Comparison of ENCODE assay signal across 1 cellular context in the genomic region with DNA sequence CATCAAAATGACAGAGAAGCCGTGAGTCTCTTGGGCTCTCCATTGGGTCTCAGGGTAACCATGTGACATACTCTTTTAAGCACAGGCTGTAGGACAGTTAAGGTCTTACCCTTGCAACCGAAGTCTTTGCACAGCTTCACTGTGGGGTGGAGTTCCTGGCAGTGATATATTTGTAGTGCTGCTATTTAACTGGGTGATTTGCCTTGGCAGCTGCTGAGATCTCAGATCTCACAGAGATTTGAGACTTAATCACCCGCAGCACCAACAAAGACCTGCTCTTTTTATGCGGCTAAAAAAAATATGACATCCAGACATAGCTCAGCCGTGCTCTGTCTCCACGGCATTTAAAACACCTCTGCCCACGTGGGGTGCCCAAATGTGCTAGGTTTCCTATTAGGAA.
TF ChIP-seq lines count a peak whose summit lies in the region.

No MANE protein-coding gene starts in this region.

TF ChIP-seq in SK-N-SH treated with all-trans-retinoic acid at 6 μM for 48 hours, 23 proteins besides CTCF, POLR2A, EP300 and RAD21 (continued from another document):
- TF ChIP-seq, protein P1, sequence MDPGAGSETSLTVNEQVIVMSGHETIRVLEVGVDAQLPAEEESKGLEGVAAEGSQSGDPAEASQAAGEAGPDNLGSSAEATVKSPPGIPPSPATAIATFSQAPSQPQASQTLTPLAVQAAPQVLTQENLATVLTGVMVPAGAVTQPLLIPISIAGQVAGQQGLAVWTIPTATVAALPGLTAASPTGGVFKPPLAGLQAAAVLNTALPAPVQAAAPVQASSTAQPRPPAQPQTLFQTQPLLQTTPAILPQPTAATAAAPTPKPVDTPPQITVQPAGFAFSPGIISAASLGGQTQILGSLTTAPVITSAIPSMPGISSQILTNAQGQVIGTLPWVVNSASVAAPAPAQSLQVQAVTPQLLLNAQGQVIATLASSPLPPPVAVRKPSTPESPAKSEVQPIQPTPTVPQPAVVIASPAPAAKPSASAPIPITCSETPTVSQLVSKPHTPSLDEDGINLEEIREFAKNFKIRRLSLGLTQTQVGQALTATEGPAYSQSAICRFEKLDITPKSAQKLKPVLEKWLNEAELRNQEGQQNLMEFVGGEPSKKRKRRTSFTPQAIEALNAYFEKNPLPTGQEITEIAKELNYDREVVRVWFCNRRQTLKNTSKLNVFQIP (CRISPR knock-in tag; IDR thresholded peaks at IDR 0.05; ENCODE audit: borderline replicate concordance, low read depth) = no peak
- TF ChIP-seq ESRRG (CRISPR knock-in tag; IDR thresholded peaks at IDR 0.05) = no peak
- TF ChIP-seq ZNF70 (CRISPR knock-in tag; IDR thresholded peaks at IDR 0.05) = no peak
- no peak for TF ChIP-seq ARNTL (CRISPR knock-in tag; IDR thresholded peaks at IDR 0.05; ENCODE audit: borderline replicate concordance, low read depth)
- TF ChIP-seq TOX (CRISPR knock-in tag; IDR thresholded peaks at IDR 0.05; ENCODE audit: borderline replicate concordance) = no peak
- TF ChIP-seq ISL1 (CRISPR knock-in tag; IDR thresholded peaks at IDR 0.05) = no peak
